In the genomic region with DNA sequence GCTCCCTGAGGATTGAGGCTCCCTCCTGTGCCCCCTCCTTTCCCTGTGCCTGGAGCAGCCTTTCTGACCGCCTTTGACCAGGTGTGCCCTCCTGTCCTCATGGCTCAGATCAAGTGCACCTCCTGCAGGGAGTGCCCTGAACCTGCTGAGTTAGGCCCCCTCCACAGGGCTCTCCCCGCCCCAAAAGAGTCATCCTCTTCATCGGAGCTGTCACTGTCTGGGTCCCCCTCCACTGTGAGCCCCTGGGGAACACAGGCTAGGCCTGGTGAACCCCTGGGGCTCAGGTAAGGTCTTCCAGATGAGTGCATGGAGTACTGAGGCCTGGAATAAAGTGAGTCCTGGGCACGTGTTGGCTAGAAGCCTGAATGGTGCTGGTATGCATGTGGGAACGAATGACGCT, we compare ENCODE assay signal across 28 cellular contexts.
"Had no signal": no experiment of that assay in that cellular context is flagged by ENCODE, and none has a peak within 500 bp of the region (broad histone marks: within the 10 kb centered on the region; RNA-seq: fewer than 3 reads in every experiment).

No MANE protein-coding gene starts in this region.

- H3K27ac ChIP-seq: ascending aorta, breast epithelium, cardiac muscle cell, colonic mucosa, epithelial cell of prostate, esophagus squamous epithelium, gastroesophageal sphincter had no signal

- H3K4me1 Mint-ChIP-seq: activated CD4-positive, alpha-beta memory T cell treated with anti-CD3 and anti-CD28 coated beads, Interleukin-2, amount 10 ng/mL, durations not matched to agents 7 days and 5 days; activated CD4-positive, alpha-beta T cell treated with anti-CD3 and anti-CD28 coated beads, Interleukin-2, amount 10 ng/mL, durations not matched to agents 7 days and 5 days; activated naive CD4-positive, alpha-beta T cell treated with anti-CD3 and anti-CD28 coated beads, Interleukin-2, amount 10 ng/mL, durations not matched to agents 7 days and 5 days had no signal

- H3K36me3 Mint-ChIP-seq: activated naive CD4-positive, alpha-beta T cell treated with anti-CD3 and anti-CD28 coated beads, Interleukin-2, amount 10 ng/mL, durations not matched to agents 7 days and 5 days; activated naive CD4-positive, alpha-beta T cell treated with anti-CD3 and anti-CD28 coated beads, Interleukin-2, amount 50 U/mL, for 72 hours; activated naive CD8-positive, alpha-beta T cell treated with anti-CD3 and anti-CD28 coated beads, Interleukin-2, amount 10 ng/mL, durations not matched to agents 7 days and 5 days; brain; WTC11 had no signal

- H3K9me3 ChIP-seq: ascending aorta, breast epithelium, colonic mucosa, esophagus squamous epithelium, gastroesophageal sphincter had no signal

- H3K27me3 ChIP-seq: ascending aorta, breast epithelium had no signal

- H3K27ac Mint-ChIP-seq: activated CD4-positive, alpha-beta memory T cell treated with anti-CD3 and anti-CD28 coated beads, Interleukin-2, amount 10 ng/mL, durations not matched to agents 7 days and 5 days; activated CD4-positive, alpha-beta T cell treated with anti-CD3 and anti-CD28 coated beads, Interleukin-2, amount 10 ng/mL, durations not matched to agents 7 days and 5 days; activated naive CD4-positive, alpha-beta T cell treated with anti-CD3 and anti-CD28 coated beads, Interleukin-2, amount 10 ng/mL, durations not matched to agents 7 days and 5 days; activated naive CD4-positive, alpha-beta T cell treated with anti-CD3 and anti-CD28 coated beads, Interleukin-2, amount 50 U/mL, for 72 hours; activated naive CD8-positive, alpha-beta T cell treated with anti-CD3 and anti-CD28 coated beads, Interleukin-2, amount 10 ng/mL, durations not matched to agents 7 days and 5 days; activated T-cell treated with anti-CD3 and anti-CD28 coated beads, Interleukin-2, amount 50 U/mL, for 24 hours; activated T-cell treated with anti-CD3 and anti-CD28 coated beads, Interleukin-2, amount 50 U/mL, for 72 hours; brain; WTC11 had no signal

- ATAC-seq: activated naive CD4-positive, alpha-beta T cell treated with anti-CD3 and anti-CD28 coated beads, Interleukin-2, amount 50 U/mL, for 72 hours; activated T-cell treated with anti-CD3 and anti-CD28 coated beads, Interleukin-2, amount 50 U/mL, for 72 hours; gastroesophageal sphincter; WTC11 had no signal

- H3K4me3 Mint-ChIP-seq: activated CD4-positive, alpha-beta memory T cell treated with anti-CD3 and anti-CD28 coated beads, Interleukin-2, amount 10 ng/mL, durations not matched to agents 7 days and 5 days; activated CD4-positive, alpha-beta T cell treated with anti-CD3 and anti-CD28 coated beads, Interleukin-2, amount 10 ng/mL, durations not matched to agents 7 days and 5 days; activated naive CD4-positive, alpha-beta T cell treated with anti-CD3 and anti-CD28 coated beads, Interleukin-2, amount 10 ng/mL, durations not matched to agents 7 days and 5 days; activated naive CD8-positive, alpha-beta T cell treated with anti-CD3 and anti-CD28 coated beads, Interleukin-2, amount 10 ng/mL, durations not matched to agents 7 days and 5 days; activated T-cell treated with anti-CD3 and anti-CD28 coated beads, Interleukin-2, amount 50 U/mL, for 24 hours; activated T-cell treated with anti-CD3 and anti-CD28 coated beads, Interleukin-2, amount 50 U/mL, for 72 hours; brain; WTC11 had no signal

- H3K36me3 ChIP-seq: ascending aorta, breast epithelium, cardiac muscle cell, colonic mucosa, esophagus squamous epithelium, gastroesophageal sphincter had no signal

- H3K9me3 Mint-ChIP-seq: activated CD4-positive, alpha-beta memory T cell treated with anti-CD3 and anti-CD28 coated beads, Interleukin-2, amount 10 ng/mL, durations not matched to agents 7 days and 5 days; activated CD4-positive, alpha-beta T cell treated with anti-CD3 and anti-CD28 coated beads, Interleukin-2, amount 10 ng/mL, durations not matched to agents 7 days and 5 days; activated naive CD4-positive, alpha-beta T cell treated with anti-CD3 and anti-CD28 coated beads, Interleukin-2, amount 10 ng/mL, durations not matched to agents 7 days and 5 days; activated naive CD4-positive, alpha-beta T cell treated with anti-CD3 and anti-CD28 coated beads, Interleukin-2, amount 50 U/mL, for 72 hours; activated naive CD8-positive, alpha-beta T cell treated with anti-CD3 and anti-CD28 coated beads, Interleukin-2, amount 10 ng/mL, durations not matched to agents 7 days and 5 days; activated T-cell treated with anti-CD3 and anti-CD28 coated beads, Interleukin-2, amount 50 U/mL, for 24 hours; activated T-cell treated with anti-CD3 and anti-CD28 coated beads, Interleukin-2, amount 50 U/mL, for 72 hours; WTC11 had no signal

- H3K4me3 ChIP-seq: ascending aorta, breast epithelium, cardiac muscle cell, colonic mucosa, esophagus squamous epithelium, gastroesophageal sphincter had no signal

- H3K4me1 ChIP-seq: ascending aorta, breast epithelium, colonic mucosa, esophagus squamous epithelium, gastroesophageal sphincter had no signal

- DNase-seq: activated CD4-positive, alpha-beta memory T cell treated with anti-CD3 and anti-CD28 coated beads, Interleukin-2, amount 10 ng/mL, durations not matched to agents 7 days and 5 days; activated CD4-positive, alpha-beta T cell treated with anti-CD3 and anti-CD28 coated beads for 1 hour; activated CD4-positive, alpha-beta T cell treated with anti-CD3 and anti-CD28 coated beads for 4 hours; activated CD4-positive, alpha-beta T cell treated with anti-CD3 and anti-CD28 coated beads, Interleukin-2, amount 10 ng/mL, durations not matched to agents 7 days and 5 days; activated CD4-positive, alpha-beta T cell treated with anti-CD3 and anti-CD28 coated beads, Interleukin-2, amount 50 U/mL, for 4 hours; activated CD8-positive, alpha-beta memory T cell treated with anti-CD3 and anti-CD28 coated beads, Interleukin-2, amount 50 U/mL, for 48 hours; activated gamma-delta T cell; activated naive CD4-positive, alpha-beta T cell; activated naive CD4-positive, alpha-beta T cell treated with anti-CD3 and anti-CD28 coated beads, Interleukin-2, amount 10 ng/mL, durations not matched to agents 7 days and 5 days; activated naive CD8-positive, alpha-beta T cell treated with anti-CD3 and anti-CD28 coated beads, Interleukin-2, amount 10 ng/mL, durations not matched to agents 7 days and 5 days; activated T-cell treated with anti-CD3 and anti-CD28 coated beads for 4 hours; activated T-cell treated with anti-CD3 and anti-CD28 coated beads, Interleukin-2, amount 50 U/mL, for 24 hours; activated T-cell treated with anti-CD3 and anti-CD28 coated beads, Interleukin-2, amount 50 U/mL, for 72 hours; central memory CD4-positive, alpha-beta T cell; cerebellar nuclear complex; colonic mucosa; effector CD8-positive, alpha-beta T cell; esophagus squamous epithelium; foreskin melanocyte; T-helper 2 cell had no signal
